ENCODE assay signal across 13 cellular contexts in genomic region chrX:120085553-120086185, GRCh38. TPM values are rescaled to one million over a fixed set of nuclear protein-coding genes. Genes with fewer than 3 reads are reported as not detected.
DNase-seq lines count a peak whose midpoint lies in the region; ATAC-seq, FAIRE-seq and TF ChIP-seq lines count a peak whose summit lies in the region.
"Not testable (repeated sequence)": the region's sequence is repeated elsewhere in the genome, so short reads cannot be mapped to it uniquely, and the experiment has no call there.
"Had no signal": no experiment of that assay in that cellular context is flagged by ENCODE, and none has a peak within 500 bp of the region (broad histone marks: within the 10 kb centered on the region; RNA-seq: fewer than 3 reads in every experiment).

No MANE protein-coding gene starts in this region.

- intact Hi-C loops in left colon (cut with DNase I, micrococcal nuclease): not testable (repeated sequence)

- not testable (repeated sequence) for H3K36me3 Mint-ChIP-seq in GM23338 (ENCODE audit: low read depth); activated T-cell treated with anti-CD3 and anti-CD28 coated beads, Interleukin-2, amount 50 U/mL, for 72 hours (ENCODE audit: insufficient read depth in 2 of 2)

- not testable (repeated sequence) for H3K27me3 Mint-ChIP-seq in GM23338 (ENCODE audit: insufficient read depth, low read depth, poor library complexity)
- H3K27me3 Mint-ChIP-seq in activated T-cell treated with anti-CD3 and anti-CD28 coated beads, Interleukin-2, amount 50 U/mL, for 72 hours (ENCODE audit: low read depth): peaks cover 27% of the 10 kb centered on the region

- not testable (repeated sequence) for H3K9me2 ChIP-seq in GM23338 (ENCODE audit: insufficient read depth)

- not testable (repeated sequence) for H3K4me3 Mint-ChIP-seq in GM23338; activated T-cell treated with anti-CD3 and anti-CD28 coated beads, Interleukin-2, amount 50 U/mL, for 72 hours

- H3K9me3 ChIP-seq in RWPE2 (ENCODE audit: severe bottlenecking): not testable (repeated sequence)

- H3F3A ChIP-seq in GM23338 (replicated peaks; ENCODE audit: low read depth): not testable (repeated sequence)

- H3K27ac Mint-ChIP-seq in GM23338; activated T-cell treated with anti-CD3 and anti-CD28 coated beads, Interleukin-2, amount 50 U/mL, for 72 hours: not testable (repeated sequence)

- H3K4me1 ChIP-seq in GM23338 (ENCODE audit: insufficient read depth); RWPE2 (ENCODE audit: insufficient read depth, poor library complexity, severe bottlenecking); foreskin keratinocyte: not testable (repeated sequence)

- TF ChIP-seq CTCF in D721Med (IDR thresholded peaks at IDR 0.05; ENCODE audit: insufficient read depth, missing control alignments); GM23338 (conservative IDR thresholded peaks at IDR 0.05; ENCODE audit: low read depth in 2 of 2); RWPE2 (IDR thresholded peaks at IDR 0.05; ENCODE audit: poor library complexity, severe bottlenecking); foreskin keratinocyte (conservative IDR thresholded peaks at IDR 0.05); omental fat pad (IDR thresholded peaks at IDR 0.05): not testable (repeated sequence)

- ATAC-seq in GM23338 (peak; percentile 59), RWPE2 (ENCODE audit: low read depth) (peak; percentile 10; the same call in 1 of the 3 replicates), foreskin keratinocyte (peak; percentile 71), left colon (peak; percentile 29), omental fat pad (ENCODE audit: low FRiP score) (peak; percentile 64)
- ATAC-seq in activated T-cell treated with anti-CD3 and anti-CD28 coated beads, Interleukin-2, amount 50 U/mL, for 72 hours (replicated peaks in 1 of 2): peak; percentile 33 to 36

- not testable (repeated sequence) for H3K4me2 ChIP-seq in GM23338

- H3K36me3 ChIP-seq in GM23338 (ENCODE audit: insufficient read depth); RWPE2 (ENCODE audit: low read depth): not testable (repeated sequence)

- H2AFZ ChIP-seq in GM23338: not testable (repeated sequence)

- H3K27ac ChIP-seq in GM23338 (ENCODE audit: low read depth); RWPE2 (ENCODE audit: poor library complexity, severe bottlenecking); foreskin keratinocyte: not testable (repeated sequence)

- not testable (repeated sequence) for H4K20me1 ChIP-seq in GM23338 (replicated peaks; ENCODE audit: insufficient read depth)

- not testable (repeated sequence) for DNase-seq in D721Med (ENCODE audit: insufficient read length, low spot score); GM23338 (ENCODE audit: low spot score); RWPE2 (ENCODE audit: low spot score); activated T-cell treated with anti-CD3 and anti-CD28 coated beads, Interleukin-2, amount 50 U/mL, for 72 hours; foreskin keratinocyte; left colon; omental fat pad (ENCODE audit: low spot score)

- peak; percentile 60 for FAIRE-seq in D721Med (lab: Jason Lieb, UNC)

- not testable (repeated sequence) for H3K27me3 ChIP-seq in GM23338 (ENCODE audit: insufficient read depth); RWPE2 (ENCODE audit: insufficient read depth, poor library complexity, severe bottlenecking); foreskin keratinocyte

- not testable (repeated sequence) for H3K4me3 ChIP-seq in GM23338; RWPE2 (ENCODE audit: severe bottlenecking)

- not testable (repeated sequence) for H3K79me2 ChIP-seq in GM23338 (replicated peaks; ENCODE audit: insufficient read depth)

- H3K4me1 Mint-ChIP-seq in GM23338: peaks cover 12% of the 10 kb centered on the region
- not testable (repeated sequence) for H3K4me1 Mint-ChIP-seq in activated T-cell treated with anti-CD3 and anti-CD28 coated beads, Interleukin-2, amount 50 U/mL, for 72 hours (ENCODE audit: low read depth)

- not testable (repeated sequence) for H3K9me3 Mint-ChIP-seq in GM23338; activated T-cell treated with anti-CD3 and anti-CD28 coated beads, Interleukin-2, amount 50 U/mL, for 72 hours

RNA-seq across cellular contexts. Expression of gene RHOXF2B, which starts 8.2 kb away (rescaled TPM):
- total RNA-seq in GM23338 (2014; rRNA removed; shearing (Covaris generic)): not detected in 2 replicates
- polyA plus RNA-seq in GM23338 (2016; fragmentation: Nextera tagmentation; extraction: Ambion mirVana): not detected in 2 replicates
- not detected for total RNA-seq in activated T-cell treated with anti-CD3 and anti-CD28 coated beads, Interleukin-2, amount 50 U/mL, for 72 hours
- not detected in 2 replicates for total RNA-seq in foreskin keratinocyte
- not detected in 2 replicates for polyA plus RNA-seq in foreskin keratinocyte
- total RNA-seq in left colon: not detected
- total RNA-seq in omental fat pad: not detected
- total RNA-seq: A673; Calu3; CD8-positive, alpha-beta T cell; HT1080; SK-MEL-5 had no signal
- polyA plus RNA-seq: IgD-negative memory B cell had no signal

RNA-seq across cellular contexts. Expression of gene RHOXF1, which starts 30.0 kb away (rescaled TPM):
- total RNA-seq in GM23338 (2014; rRNA removed; shearing (Covaris generic)): 0.31 TPM in 1 of 2 replicates, not detected in the other
- 0.59 TPM in 1 of 2 replicates, not detected in the other for polyA plus RNA-seq in GM23338 (2016; fragmentation: Nextera tagmentation; extraction: Ambion mirVana)
- total RNA-seq in activated T-cell treated with anti-CD3 and anti-CD28 coated beads, Interleukin-2, amount 50 U/mL, for 72 hours: 1 to 10 TPM in 1 of 2 donors, under 1 TPM in 1; 0.76 to 1.2 TPM
- total RNA-seq in foreskin keratinocyte: not detected in 2 replicates
- polyA plus RNA-seq in foreskin keratinocyte: not detected in 2 replicates
- under 1 TPM in 1 of 2 donors, not detected in 1; 0.47 TPM for total RNA-seq in left colon
- total RNA-seq in omental fat pad: not detected
- total RNA-seq: A673; Calu3; CD8-positive, alpha-beta T cell; HT1080; SK-MEL-5 had no signal
- polyA plus RNA-seq: IgD-negative memory B cell had no signal

Comparison
In these comparisons a context has a peak if more than half of its experiments do, and no peak if none do; other contexts are left out.
1. ATAC-seq: peak in every context shown above with its lines; median percentile 71 in foreskin keratinocyte; 64 in omental fat pad; 59 in GM23338; 34 in activated T-cell treated with anti-CD3 and anti-CD28 coated beads, Interleukin-2, amount 50 U/mL, for 72 hours; 29 in left colon; 10 in RWPE2.